ENCODE assay signal across 1 cellular context in genomic region chr20:50190251-50191064, GRCh38.
TF ChIP-seq lines count a peak whose summit lies in the region.

TSS of gene CEBPB (plus strand) at chr20:50190830. CDS start at chr20:50191034, 204 bp downstream.

TF ChIP-seq in A549, 52 proteins besides CTCF, POLR2A, EP300 and RAD21 (continued from another document):
- peak; percentile 21; the same call in 1 of the 2 replicates for TF ChIP-seq REST (IDR thresholded peaks at IDR 0.05)
- TF ChIP-seq EHMT2 (IDR thresholded peaks at IDR 0.05; ENCODE audit: low read depth) = no peak
- TF ChIP-seq HOXA7 (CRISPR knock-in tag; IDR thresholded peaks at IDR 0.05) = no peak
- TF ChIP-seq RARB (CRISPR knock-in tag; IDR thresholded peaks at IDR 0.05) = no peak
- no peak for TF ChIP-seq TP53 (CRISPR knock-in tag; IDR thresholded peaks at IDR 0.05)
- TF ChIP-seq FOSB (CRISPR knock-in tag; IDR thresholded peaks at IDR 0.05) = no peak
- TF ChIP-seq USF2 (IDR thresholded peaks at IDR 0.05) = no peak
- TF ChIP-seq JUN (IDR thresholded peaks at IDR 0.05) = peak; percentile 97 to 99
- no peak for TF ChIP-seq HMGXB4 (CRISPR knock-in tag; IDR thresholded peaks at IDR 0.05; ENCODE audit: borderline replicate concordance)
- TF ChIP-seq FOSL2 (IDR thresholded peaks at IDR 0.05) = no peak
- TF ChIP-seq FOSL2 (CRISPR knock-in tag; IDR thresholded peaks at IDR 0.05) = peak; percentile 39; the same call in 1 of the 2 replicates
- TF ChIP-seq HOXB5 (CRISPR knock-in tag; IDR thresholded peaks at IDR 0.05) = no peak
